17 cellular contexts compared by ENCODE assay signal in genomic region chr1:214515544-214516433, GRCh38. TPM values are rescaled to one million over a fixed set of nuclear protein-coding genes. Genes with fewer than 3 reads are reported as not detected.
DNase-seq lines count a peak whose midpoint lies in the region; ATAC-seq, FAIRE-seq and TF ChIP-seq lines count a peak whose summit lies in the region.
"Had no signal": no experiment of that assay in that cellular context is flagged by ENCODE, and none has a peak within 500 bp of the region (broad histone marks: within the 10 kb centered on the region; RNA-seq: fewer than 3 reads in every experiment).

No MANE protein-coding gene starts in this region.

- CTCF ChIA-PET in HCT116 (lab: Charles Lee), result no interaction called here

- dilution Hi-C loops in keratinocyte (cut with MboI; ENCODE audit: extremely low pct_ligation_motif_present, low sequenced_read_pairs), result no loop called here

- no peak for TF ChIP-seq POLR2A in HCT116 (IDR thresholded peaks at IDR 0.05; ENCODE audit: borderline replicate concordance, extremely low read depth, insufficient read depth, insufficient read length)
- no peak for TF ChIP-seq POLR2A in stomach (IDR thresholded peaks at IDR 0.05)
- no peak for TF ChIP-seq POLR2A in gastroesophageal sphincter (IDR thresholded peaks at IDR 0.05)
- TF ChIP-seq POLR2A in upper lobe of left lung (IDR thresholded peaks at IDR 0.05), result no peak

- no peaks in the 10 kb centered on the region for H3K27me3 ChIP-seq in HCT116 (ENCODE audit: insufficient read depth, low read length)
- H3K27me3 ChIP-seq in RWPE2 (ENCODE audit: insufficient read depth, poor library complexity, severe bottlenecking), result no peaks in the 10 kb centered on the region
- H3K27me3 ChIP-seq in keratinocyte (ENCODE audit: control insufficient read depth, extremely low read depth, insufficient read depth, low read length), result no peaks in the 10 kb centered on the region
- no peaks in the 10 kb centered on the region for H3K27me3 ChIP-seq in stomach
- no peaks in the 10 kb centered on the region for H3K27me3 ChIP-seq in gastroesophageal sphincter
- no peaks in the 10 kb centered on the region for H3K27me3 ChIP-seq in upper lobe of left lung

- WGBS in stomach, 5 donors, result 25 to 50% (median 30%) methylated on average over 3 of the region's 3 CpGs
- WGBS in gastroesophageal sphincter (ENCODE audit: low coverage in 1 of 2), 2 donors, result 20 to 69% methylated on average over 2 to 3 of the region's 3 CpGs
- 26 to 44% methylated on average over 3 of the region's 3 CpGs for WGBS in upper lobe of left lung, 2 donors

- DNase-seq in HCT116 (ENCODE audit: low read depth, low spot score), result no peak
- DNase-seq in RWPE2 (ENCODE audit: low spot score), result no peak
- no peak for DNase-seq in keratinocyte (ENCODE audit: low read depth, low spot score)
- DNase-seq in stomach, result no peak
- DNase-seq in upper lobe of left lung, result no peak
- no peak for DNase-seq in cerebellar cortex (ENCODE audit: low spot score)
- DNase-seq: activated CD4-positive, alpha-beta T cell treated with anti-CD3 and anti-CD28 coated beads for 36 hours; activated T-cell treated with anti-CD3 and anti-CD28 coated beads, Interleukin-2, amount 50 U/mL, for 1 hour; effector CD8-positive, alpha-beta T cell; NCI-H2029; NCI-H526; posterior cingulate gyrus; T-helper 17 cell had no signal

- H3K4me3 ChIP-seq in HCT116 (replicated peaks in 1 of 2; ENCODE audit: low read depth in 1 of 2, low read length in 2 of 2) (no peak overlapping the region), RWPE2 (ENCODE audit: severe bottlenecking) (no peak overlapping the region), keratinocyte (ENCODE audit: control insufficient read depth in 2 of 3, extremely low read depth in 1 of 3, insufficient read depth in 2 of 3, low read depth in 1 of 3, low read length in 3 of 3) (no peak overlapping the region), stomach (no peak overlapping the region), gastroesophageal sphincter (no peak overlapping the region), upper lobe of left lung (no peak overlapping the region)

- H3K9me2 ChIP-seq in HCT116 (ENCODE audit: insufficient read depth), result no peaks in the 10 kb centered on the region

- H3K27ac ChIP-seq in HCT116 (ENCODE audit: low read depth, low read length) (no peak overlapping the region), RWPE2 (ENCODE audit: poor library complexity, severe bottlenecking) (peak overlapping the region; percentile 34), keratinocyte (ENCODE audit: control insufficient read depth, insufficient read depth, low read length) (peak overlapping the region; percentile 23), stomach (peak overlapping the region; percentile 57 to 78 (median 64)), gastroesophageal sphincter (no peak overlapping the region), upper lobe of left lung (no peak overlapping the region)
- H3K27ac ChIP-seq: HL-60 had no signal

- no peak for TF ChIP-seq CTCF in HCT116 (IDR thresholded peaks at IDR 0.05 in 2 of 3, conservative IDR thresholded peaks at IDR 0.05 in 1 of 3; ENCODE audit: borderline replicate concordance in 1 of 3, insufficient read depth in 1 of 3, low read depth in 2 of 3, low read length in 2 of 3)
- no peak for TF ChIP-seq CTCF in RWPE2 (IDR thresholded peaks at IDR 0.05; ENCODE audit: poor library complexity, severe bottlenecking)
- no peak for TF ChIP-seq CTCF in keratinocyte (optimal IDR thresholded peaks at IDR 0.05 in 1 of 3, IDR thresholded peaks at IDR 0.05 in 1 of 3, conservative IDR thresholded peaks at IDR 0.05 in 1 of 3; ENCODE audit: extremely low read depth in 1 of 3, insufficient read depth in 2 of 3, low read length in 3 of 3)
- no peak for TF ChIP-seq CTCF in stomach (IDR thresholded peaks at IDR 0.05)
- TF ChIP-seq CTCF in gastroesophageal sphincter (IDR thresholded peaks at IDR 0.05), result no peak
- no peak for TF ChIP-seq CTCF in upper lobe of left lung (IDR thresholded peaks at IDR 0.05)

- H3K79me2 ChIP-seq in HCT116 (ENCODE audit: insufficient read depth, low read length) (peaks cover 75% of the 10 kb centered on the region), keratinocyte (ENCODE audit: control insufficient read depth, insufficient read depth, low read length) (peaks cover 100% of the 10 kb centered on the region)

- TF ChIP-seq EP300 in stomach (IDR thresholded peaks at IDR 0.05) (no peak), gastroesophageal sphincter (IDR thresholded peaks at IDR 0.05) (no peak), upper lobe of left lung (IDR thresholded peaks at IDR 0.05) (no peak)

- no TSS peak for BruUV-seq in HCT116 (replicated peaks; lab: Mats Ljungman, UMichigan)

- no peak overlapping the region for H2AFZ ChIP-seq in HCT116 (ENCODE audit: low read depth, low read length, poor library complexity, severe bottlenecking)
- H2AFZ ChIP-seq in keratinocyte (ENCODE audit: control insufficient read depth, low read length), result no peak overlapping the region

- H3K9ac ChIP-seq in HCT116 (ENCODE audit: low read length), result no peak overlapping the region
- no peak overlapping the region for H3K9ac ChIP-seq in keratinocyte (ENCODE audit: control insufficient read depth, extremely low read depth, insufficient read depth, low read length)

- peaks cover 52 to 63% of the 10 kb centered on the region in 2 experiments for H3K4me1 ChIP-seq in HCT116 (ENCODE audit: control insufficient read depth in 1 of 2, insufficient read depth in 2 of 2, low read length in 2 of 2)
- peaks cover 20% of the 10 kb centered on the region for H3K4me1 ChIP-seq in RWPE2 (ENCODE audit: insufficient read depth, poor library complexity, severe bottlenecking)
- peaks cover 36% of the 10 kb centered on the region for H3K4me1 ChIP-seq in keratinocyte (ENCODE audit: control insufficient read depth, extremely low read depth, insufficient read depth, low read length)
- peaks cover 23 to 45% (median 42%) of the 10 kb centered on the region in 4 donors for H3K4me1 ChIP-seq in stomach
- peaks cover 5 to 80% (median 9%) of the 10 kb centered on the region in 3 donors for H3K4me1 ChIP-seq in gastroesophageal sphincter
- peaks cover 9 to 22% (median 11%) of the 10 kb centered on the region in 4 donors for H3K4me1 ChIP-seq in upper lobe of left lung

- RAD21 ChIA-PET in HCT116 (lab: Charles Lee; ENCODE audit: low non-redundant PET in 1 of 2, low total read pairs in 2 of 2, uncharacterized antibody in 2 of 2, unreplicated experiment in 2 of 2), result interaction anchor here in 1 of 2 experiments (0.6 kb wide), 1 partner anchor 74 kb away, joined by 3 read pairs; no protein-coding TSS in a partner anchor

- no peak for TF ChIP-seq RAD21 in HCT116 (IDR thresholded peaks at IDR 0.05; ENCODE audit: low read depth)

- intact Hi-C loops in HCT116 (cut with micrococcal nuclease) (no loop called here), stomach (cut with DNase I; ENCODE audit: low total_unique reads) (no loop called here)

- H3K4me2 ChIP-seq in HCT116 (ENCODE audit: low read length) (peak overlapping the region; percentile 31), keratinocyte (ENCODE audit: control insufficient read depth, extremely low read depth, insufficient read depth, low read depth, low read length) (peak overlapping the region; percentile 7)

- no peak for FAIRE-seq in keratinocyte (lab: Jason Lieb, UNC)
- FAIRE-seq: bronchial epithelial cell, GM12892 had no signal

- H3K9me3 ChIP-seq in HCT116 (ENCODE audit: control insufficient read depth in 1 of 2, insufficient read depth in 1 of 2, low read depth in 1 of 2, low read length in 2 of 2) (no peaks in the 10 kb centered on the region), RWPE2 (ENCODE audit: severe bottlenecking) (no peaks in the 10 kb centered on the region), keratinocyte (ENCODE audit: control insufficient read depth, low read depth, low read length) (no peaks in the 10 kb centered on the region), stomach (no peaks in the 10 kb centered on the region), gastroesophageal sphincter (no peaks in the 10 kb centered on the region), upper lobe of left lung (no peaks in the 10 kb centered on the region)

- no peaks in the 10 kb centered on the region for H3K9me1 ChIP-seq in keratinocyte (ENCODE audit: control insufficient read depth, extremely low read depth, insufficient read depth, low read length)

- H4K20me1 ChIP-seq in HCT116 (ENCODE audit: insufficient read depth) (no peaks in the 10 kb centered on the region), keratinocyte (ENCODE audit: control insufficient read depth, extremely low read depth, insufficient read depth, low read length) (peaks cover 5% of the 10 kb centered on the region)

- POLR2A ChIA-PET in HCT116 (lab: Charles Lee), result interaction anchor here (0.6 to 0.7 kb wide), 2 partner anchors 36 to 120 kb away, joined by 3 read pairs; partner anchors contain the start of gene PTPN14

- H3K36me3 ChIP-seq in HCT116 (ENCODE audit: control insufficient read depth in 1 of 2, insufficient read depth in 2 of 2, low read length in 2 of 2) (no peaks in the 10 kb centered on the region), RWPE2 (ENCODE audit: low read depth) (no peaks in the 10 kb centered on the region), keratinocyte (ENCODE audit: control insufficient read depth in 2 of 2, extremely low read depth in 1 of 2, insufficient read depth in 2 of 2, low read length in 2 of 2) (peaks cover 0 to 5% of the 10 kb centered on the region in 2 experiments), stomach (no peaks in the 10 kb centered on the region), gastroesophageal sphincter (no peaks in the 10 kb centered on the region), upper lobe of left lung (no peaks in the 10 kb centered on the region)

- ATAC-seq in HCT116 (0 out of 2 replicates have a peak, but pooled peaks have one; percentile 16), RWPE2 (ENCODE audit: low read depth) (no peak), gastroesophageal sphincter (no peak), upper lobe of left lung (ENCODE audit: low FRiP score in 2 of 2) (no peak)
- ATAC-seq: activated CD4-positive, alpha-beta T cell treated with anti-CD3 and anti-CD28 coated beads for 36 hours; T-helper 17 cell had no signal

TF ChIP-seq in HCT116, 20 proteins besides CTCF, POLR2A, EP300 and RAD21 (continues in another document):
- TF ChIP-seq EGR1 (IDR thresholded peaks at IDR 0.05; ENCODE audit: low read depth), result no peak
- TF ChIP-seq CBX3 (IDR thresholded peaks at IDR 0.05; ENCODE audit: low read depth), result no peak

RNA-seq across cellular contexts. Expression of gene PTPN14, which starts 35.6 kb away (rescaled TPM):
- total RNA-seq in HCT116 (2021; ENCODE audit: unreplicated experiment) (37.5 TPM), stomach (10 to 100 TPM in 4 of 5 donors, 1 to 10 TPM in 1; 5.5 to 44.6 (median 19.0) TPM), gastroesophageal sphincter (10 to 100 TPM; 38.9 to 96.8 (median 75.4) TPM), upper lobe of left lung (10 to 100 TPM; 15.4 to 42.9 (median 27.0) TPM)
- polyA plus RNA-seq in HCT116 (2012), result 7.2 and 11.1 TPM in 2 replicates
- polyA plus RNA-seq in keratinocyte (28.0 to 59.9 TPM (median 29.9 TPM) in 3 replicates), stomach (1 to 10 TPM; 1.7 to 4.2 (median 2.6) TPM)
- 16.1 TPM for polyA plus RNA-seq in keratinocyte (2011; ENCODE audit: low read depth)
- polyA plus RNA-seq in keratinocyte (2011; cell fraction: cytosol; rRNA removed), result 22.9 and 31.8 TPM in 2 replicates
- 67.8 and 76.2 TPM in 2 replicates for polyA plus RNA-seq in keratinocyte (2011; cell fraction: nucleus; rRNA removed)
- polyA plus RNA-seq in keratinocyte (2012; ENCODE audit: low replicate concordance), result 23.6 and 44.7 TPM in 2 replicates
- 115 to 156 TPM (median 131 TPM) in 3 replicates for polyA minus RNA-seq in keratinocyte
- 92.3 TPM for polyA minus RNA-seq in keratinocyte (2011; cell fraction: cytosol; rRNA and poly(A)+ RNA removed)
- 167 and 251 TPM in 2 replicates for polyA minus RNA-seq in keratinocyte (2011; cell fraction: nucleus; rRNA and poly(A)+ RNA removed)

Comparison
In these comparisons a context has a peak if more than half of its experiments do, and no peak if none do; other contexts are left out.
1. H3K27ac ChIP-seq: peak in RWPE2 (single experiment), keratinocyte (single experiment) and stomach (5 of 5); none in HCT116 (single experiment), gastroesophageal sphincter (0 of 4) and upper lobe of left lung (0 of 4).